6 cellular contexts compared by ENCODE assay signal in genomic region chr5:147517383-147517782, GRCh38.
"Had no signal": no experiment of that assay in that cellular context is flagged by ENCODE, and none has a peak within 500 bp of the region (broad histone marks: within the 10 kb centered on the region; RNA-seq: fewer than 3 reads in every experiment).

No MANE protein-coding gene starts in this region.

- H3K27ac Mint-ChIP-seq: GM23338, HFFc6, IgD-negative memory B cell had no signal

- H3K4me3 Mint-ChIP-seq: GM23338, H9, HFFc6, IgD-negative memory B cell had no signal

- H3K4me2 ChIP-seq: GM23338 had no signal

- H2AFZ ChIP-seq: GM23338 had no signal

- H3K36me3 Mint-ChIP-seq: IgD-negative memory B cell had no signal

- H3K4me1 Mint-ChIP-seq: IgD-negative memory B cell had no signal

- H3K9me3 Mint-ChIP-seq: GM23338, H9, HFFc6, IgD-negative memory B cell had no signal

- DNase-seq: H9, HCEC 1CT, HFFc6 had no signal

- H3K4me3 ChIP-seq: GM23338 had no signal

- H3K27ac ChIP-seq: HL-60 had no signal
